10 cellular contexts compared by ENCODE assay signal in the genomic region with DNA sequence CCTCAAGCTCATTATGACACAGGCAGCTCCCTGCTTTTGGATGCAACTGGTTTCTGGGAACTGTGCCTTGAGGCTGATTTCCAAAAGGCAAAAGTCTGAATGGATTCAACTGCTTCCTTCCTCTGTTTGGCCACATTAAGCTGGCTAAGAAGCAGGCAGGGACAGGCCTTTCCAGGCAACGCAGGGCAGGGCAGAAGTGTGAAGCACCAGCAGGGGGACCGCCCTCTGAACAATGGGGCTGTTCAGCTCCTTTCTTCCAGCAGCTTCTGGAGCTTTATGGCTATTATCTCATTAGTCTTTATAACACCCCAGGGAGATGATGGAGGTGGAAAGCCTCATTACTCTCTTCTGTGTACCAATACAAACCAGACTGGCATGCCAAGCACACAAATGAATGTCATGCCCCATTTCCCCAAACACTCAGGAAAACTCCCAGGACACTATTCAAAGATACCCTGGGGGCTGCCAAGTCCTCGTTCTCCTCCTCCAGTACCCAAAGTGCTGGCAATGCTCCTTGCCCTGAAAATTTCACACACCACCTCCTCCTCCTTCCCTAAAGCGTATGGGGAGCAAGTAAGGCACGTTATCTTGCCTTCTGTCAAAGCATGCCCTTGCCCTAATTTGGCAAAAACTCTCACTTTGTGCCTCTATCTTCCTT. TPM values are rescaled to one million over a fixed set of nuclear protein-coding genes. Genes with fewer than 3 reads are reported as not detected.
A peak's percentile ranks its signal among the peaks of the same experiment; 100 is the strongest.
DNase-seq lines count a peak whose midpoint lies in the region; ATAC-seq and TF ChIP-seq lines count a peak whose summit lies in the region.
"Had no signal": no experiment of that assay in that cellular context is flagged by ENCODE, and none has a peak within 500 bp of the region (broad histone marks: within the 10 kb centered on the region; RNA-seq: fewer than 3 reads in every experiment).

No MANE protein-coding gene starts in this region.

- no peaks in the 10 kb centered on the region for H3K9me3 ChIP-seq in suprapubic skin
- H3K9me3 ChIP-seq: upper lobe of right lung had no signal

- ATAC-seq in GM19397 (IDR thresholded peaks at IDR 0.05; ENCODE audit: unreplicated experiment) = no peak
- ATAC-seq in stimulated activated naive CD8-positive, alpha-beta T cell treated with anti-CD3 and anti-CD28 coated beads, Interleukin-15, Interleukin-2, amounts not matched to agents 100 U/mL and 50 U/mL, for 24 hours = no peak

- H3K27ac ChIP-seq in caudate nucleus (ENCODE audit: low read depth, low read length) (peak overlapping the region; percentile 85), suprapubic skin (peak overlapping the region; percentile 64)
- H3K27ac ChIP-seq: upper lobe of right lung, VCaP had no signal

- TF ChIP-seq EP300 in suprapubic skin (IDR thresholded peaks at IDR 0.05) = no peak

- DNase-seq in NCI-H187 treated with DMSO at 0.1 percent for 48 hours (lab: John Stamatoyannopoulos, UW) = peak; percentile 34
- peak in 42 of 61 donors; percentile 8 to 78 (median 36) for DNase-seq in caudate nucleus (lab: John Stamatoyannopoulos, UW)
- DNase-seq in inferior parietal cortex (ENCODE audit: extremely low spot score) = peak; percentile 40
- no peak for DNase-seq in suprapubic skin (ENCODE audit: low spot score in 2 of 2)
- no peak for DNase-seq in SHP77 treated with DMSO at 0.1 percent for 48 hours (lab: John Stamatoyannopoulos, UW)
- DNase-seq in stimulated activated naive CD8-positive, alpha-beta T cell treated with anti-CD3 and anti-CD28 coated beads, Interleukin-15, Interleukin-2, amounts not matched to agents 100 U/mL and 50 U/mL, for 24 hours = no peak
- DNase-seq in SKM-1 treated with dmso at 0.1 percent for 144 hours (lab: John Stamatoyannopoulos, UW; ENCODE audit: unreplicated experiment) = no peak
- DNase-seq: upper lobe of right lung had no signal

- H3K36me3 ChIP-seq in suprapubic skin = peaks cover 57% of the 10 kb centered on the region

- peaks cover 39% of the 10 kb centered on the region for H3K4me1 ChIP-seq in suprapubic skin

- no peaks in the 10 kb centered on the region for H3K27me3 ChIP-seq in suprapubic skin
- H3K27me3 ChIP-seq: upper lobe of right lung had no signal

- peak in 1 of 2 donors; percentile 23 for TF ChIP-seq CTCF in suprapubic skin (IDR thresholded peaks at IDR 0.05)

- no peak overlapping the region for H3K4me3 ChIP-seq in suprapubic skin
- H3K4me3 ChIP-seq: upper lobe of right lung had no signal

- 29% methylated on average over 4 of the region's 5 CpGs for WGBS in suprapubic skin

- no peak for TF ChIP-seq POLR2A in suprapubic skin (IDR thresholded peaks at IDR 0.05)

RNA-seq across cellular contexts. Expression of gene MORC2, which starts 21.3 kb away (rescaled TPM):
- 10 to 100 TPM; 12.9 to 38.7 (median 21.3) TPM for total RNA-seq in suprapubic skin

RNA-seq across cellular contexts. Expression of gene TUG1, which starts 21.8 kb away (rescaled TPM):
- 100 to 1,000 TPM in 1 of 4 donors, 10 to 100 TPM in 3; 48.1 to 170 (median 61.2) TPM for total RNA-seq in suprapubic skin

Comparison
In these comparisons a context has a peak if more than half of its experiments do, and no peak if none do; other contexts are left out.
1. DNase-seq: peak in NCI-H187 treated with DMSO at 0.1 percent for 48 hours (single experiment), caudate nucleus (42 of 61) and inferior parietal cortex (single experiment); none in suprapubic skin (0 of 2), SHP77 treated with DMSO at 0.1 percent for 48 hours (single experiment), stimulated activated naive CD8-positive, alpha-beta T cell treated with anti-CD3 and anti-CD28 coated beads, Interleukin-15, Interleukin-2, amounts not matched to agents 100 U/mL and 50 U/mL, for 24 hours (single experiment) and SKM-1 treated with dmso at 0.1 percent for 144 hours (single experiment).